10 cellular contexts compared by ENCODE assay signal in the genomic region with DNA sequence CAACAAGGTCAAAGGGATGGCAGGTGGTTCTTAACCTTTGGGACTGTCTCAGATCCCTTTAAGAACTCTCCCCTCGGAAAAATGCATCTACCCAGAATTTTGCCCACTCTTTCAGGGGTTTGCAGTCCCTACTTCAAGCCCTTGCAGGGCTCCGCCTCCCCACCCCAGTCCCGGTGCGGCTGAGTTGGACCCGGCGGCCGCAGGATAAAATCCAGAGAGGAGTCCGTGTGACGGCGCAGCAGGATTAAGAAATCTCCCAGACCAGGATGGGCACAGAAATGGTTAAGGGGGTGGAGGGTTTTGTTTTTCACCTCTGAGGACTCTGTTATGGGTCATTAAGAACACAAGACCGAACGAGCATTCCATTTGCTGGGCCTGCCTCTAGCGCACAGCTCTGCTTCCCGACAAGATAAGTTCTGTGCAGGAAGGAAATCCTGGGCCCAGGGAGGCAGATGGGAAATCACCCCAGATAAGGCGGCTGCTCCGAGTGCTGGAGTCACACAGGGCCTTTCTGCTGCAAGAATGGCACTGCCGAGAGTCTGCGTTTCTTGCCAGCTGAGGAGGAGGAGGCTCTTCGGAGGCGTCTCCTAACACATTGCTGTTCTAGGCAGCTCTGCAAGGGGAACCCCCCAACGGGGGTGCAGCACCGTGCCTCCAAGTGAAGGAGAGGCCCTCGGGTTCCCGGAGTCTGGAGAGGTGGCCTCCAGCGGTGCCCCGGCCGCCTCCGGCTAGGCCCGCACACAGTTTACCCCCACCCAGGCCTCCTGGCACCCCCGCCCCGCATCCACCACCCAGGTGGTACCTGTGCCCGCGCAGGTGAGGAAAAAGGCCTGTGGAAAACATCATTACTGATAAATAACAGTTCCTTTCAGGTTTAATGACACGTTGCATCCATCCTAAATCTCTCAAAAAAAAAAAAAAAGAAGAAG.
DNase-seq lines count a peak whose midpoint lies in the region; ATAC-seq, FAIRE-seq and TF ChIP-seq lines count a peak whose summit lies in the region.
"Had no signal": no experiment of that assay in that cellular context is flagged by ENCODE, and none has a peak within 500 bp of the region (broad histone marks: within the 10 kb centered on the region; RNA-seq: fewer than 3 reads in every experiment).

No MANE protein-coding gene starts in this region.

- H3K4me3 Mint-ChIP-seq in central memory CD8-positive, alpha-beta T cell, result peak overlapping the region; percentile 73
- peak overlapping the region in 6 of 8 donors; percentile 63 to 72 (median 68) for H3K4me3 Mint-ChIP-seq in naive B cell

- peaks cover 16% of the 10 kb centered on the region for H3K27me3 Mint-ChIP-seq in central memory CD8-positive, alpha-beta T cell
- peaks cover 55 to 75% (median 58%) of the 10 kb centered on the region in 3 donors for H3K27me3 Mint-ChIP-seq in naive B cell

- FAIRE-seq in D721Med (lab: Jason Lieb, UNC), result no peak

- H3K27ac ChIP-seq in BLaER1 (no peak overlapping the region), HUES6 (ENCODE audit: low read depth, low read length) (peak overlapping the region; percentile 50; the same call in 1 of the 2 replicates)
- H3K27ac ChIP-seq: neutrophil, vagina had no signal

- no peak for DNase-seq in central memory CD8-positive, alpha-beta T cell (ENCODE audit: low spot score in 2 of 2)
- DNase-seq in naive B cell (no peak), medulla oblongata (ENCODE audit: extremely low spot score) (no peak), D721Med (ENCODE audit: insufficient read length, low spot score) (no peak), cerebellar cortex (ENCODE audit: low spot score) (no peak)

- peaks cover 7% of the 10 kb centered on the region for H3K4me1 Mint-ChIP-seq in central memory CD8-positive, alpha-beta T cell
- peaks cover 7 to 26% (median 12%) of the 10 kb centered on the region in 3 donors for H3K4me1 Mint-ChIP-seq in naive B cell

- peak overlapping the region; percentile 69; the same call in 1 of the 2 replicates for H3K4me2 ChIP-seq in BLaER1

- H3K4me3 ChIP-seq in BLaER1, result no peak overlapping the region
- peak overlapping the region; percentile 49 for H3K4me3 ChIP-seq in HUES6 (ENCODE audit: low read depth, low read length)

- no peaks in the 10 kb centered on the region for H3K9me3 Mint-ChIP-seq in central memory CD8-positive, alpha-beta T cell
- H3K9me3 Mint-ChIP-seq in naive B cell, result peaks cover 0 to 8% (median 6%) of the 10 kb centered on the region in 7 donors

- H3K36me3 Mint-ChIP-seq in central memory CD8-positive, alpha-beta T cell (ENCODE audit: insufficient read depth), result no peaks in the 10 kb centered on the region
- peaks cover 4 to 8% of the 10 kb centered on the region in 2 donors for H3K36me3 Mint-ChIP-seq in naive B cell

- H3K36me3 ChIP-seq in BLaER1 (no peaks in the 10 kb centered on the region), HUES6 (ENCODE audit: control insufficient read depth, insufficient read depth, low read length) (no peaks in the 10 kb centered on the region)
- H3K36me3 ChIP-seq: neutrophil, vagina had no signal

- no peaks in the 10 kb centered on the region for H4K20me1 ChIP-seq in BLaER1

- peak overlapping the region; percentile 68 for H3K27ac Mint-ChIP-seq in central memory CD8-positive, alpha-beta T cell (ENCODE audit: low read depth)
- H3K27ac Mint-ChIP-seq in naive B cell, result no peak overlapping the region

- no peak for TF ChIP-seq CTCF in D721Med (IDR thresholded peaks at IDR 0.05; ENCODE audit: insufficient read depth, missing control alignments)

- ATAC-seq in central memory CD8-positive, alpha-beta T cell (replicated peaks; ENCODE audit: extremely low read depth, poor library complexity, severe bottlenecking), result no peak
- peak in 1 of 2 donors; percentile 37 for ATAC-seq in naive B cell (ENCODE audit: low read depth in 2 of 2)
- no peak for ATAC-seq in HG03469 (IDR thresholded peaks at IDR 0.05; ENCODE audit: unreplicated experiment)

- H3K27me3 ChIP-seq in BLaER1, result peaks cover 47% of the 10 kb centered on the region
- H3K27me3 ChIP-seq in HUES6 (ENCODE audit: control insufficient read depth, insufficient read depth, low read length), result no peaks in the 10 kb centered on the region
- H3K27me3 ChIP-seq: vagina had no signal

- peaks cover 47% of the 10 kb centered on the region for H3K4me1 ChIP-seq in BLaER1
- peaks cover 56% of the 10 kb centered on the region for H3K4me1 ChIP-seq in HUES6 (ENCODE audit: control insufficient read depth, insufficient read depth, low read length)

- no peak overlapping the region for H3K9ac ChIP-seq in BLaER1
- H3K9ac ChIP-seq in HUES6 (ENCODE audit: low read length), result peak overlapping the region; percentile 86

- H3K9me3 ChIP-seq in BLaER1 (no peaks in the 10 kb centered on the region), HUES6 (ENCODE audit: control insufficient read depth, insufficient read depth, low read depth, low read length) (peaks cover 11% of the 10 kb centered on the region; the same call in 1 of the 2 replicates)
- H3K9me3 ChIP-seq: neutrophil, vagina had no signal
